In genomic region chr10:86411852-86412550, GRCh38 we compare ENCODE assay signal across 11 cellular contexts. TPM values are rescaled to one million over a fixed set of nuclear protein-coding genes. Genes with fewer than 3 reads are reported as not detected.
A peak's percentile ranks its signal among the peaks of the same experiment; 100 is the strongest.
DNase-seq lines count a peak whose midpoint lies in the region; ATAC-seq, FAIRE-seq and TF ChIP-seq lines count a peak whose summit lies in the region.
"Had no signal": no experiment of that assay in that cellular context is flagged by ENCODE, and none has a peak within 500 bp of the region (broad histone marks: within the 10 kb centered on the region; RNA-seq: fewer than 3 reads in every experiment).

No MANE protein-coding gene starts in this region.

- H3K9me3 ChIP-seq in ascending aorta, result peaks cover 0 to 4% of the 10 kb centered on the region in 2 donors
- H3K9me3 ChIP-seq in psoas muscle, result no peaks in the 10 kb centered on the region

- 82 to 90% (median 89%) methylated on average over 6 of the region's 6 CpGs for WGBS in psoas muscle, 3 donors

- H3K36me3 ChIP-seq in ascending aorta (no peaks in the 10 kb centered on the region), psoas muscle (ENCODE audit: insufficient read depth in 1 of 2, low read depth in 1 of 2) (no peaks in the 10 kb centered on the region)

- H3K27ac ChIP-seq in ascending aorta (peak overlapping the region; percentile 79), psoas muscle (no peak overlapping the region)

- TF ChIP-seq CTCF in ascending aorta (IDR thresholded peaks at IDR 0.05), result no peak
- TF ChIP-seq CTCF in omental fat pad (IDR thresholded peaks at IDR 0.05), result no peak
- no peak for TF ChIP-seq CTCF in psoas muscle (IDR thresholded peaks at IDR 0.05)

- DNase-seq in GM12891 (ENCODE audit: insufficient read length, low spot score) (no peak), ascending aorta (ENCODE audit: low spot score in 2 of 2) (no peak), omental fat pad (ENCODE audit: low spot score) (no peak), GM19240 (ENCODE audit: insufficient read length, low spot score) (no peak), psoas muscle (no peak), urothelium cell line (ENCODE audit: low spot score) (no peak)
- DNase-seq: DMS79 treated with DMSO at 0.1 percent for 48 hours, NCI-H1436 treated with DMSO at 0.1 percent for 48 hours had no signal

- H3K4me1 ChIP-seq in ascending aorta (peaks cover 7 to 27% of the 10 kb centered on the region in 2 donors), psoas muscle (no peaks in the 10 kb centered on the region)

- ATAC-seq in HG03045 (IDR thresholded peaks at IDR 0.05; ENCODE audit: unreplicated experiment), result peak; percentile 18
- peak; percentile 16 for ATAC-seq in omental fat pad (ENCODE audit: low FRiP score)
- ATAC-seq in psoas muscle, result no peak
- ATAC-seq in GM19328 (IDR thresholded peaks at IDR 0.05; ENCODE audit: unreplicated experiment), result no peak

- intact Hi-C loops in ascending aorta (cut with DNase I) (loop anchor here (5.0 kb wide), 1 partner anchor 225 kb away; no protein-coding TSS in a partner anchor), psoas muscle (cut with DNase I) (no loop called here)

- FAIRE-seq in GM12891 (lab: Jason Lieb, UNC) (peak; percentile 45), urothelium cell line (lab: Jason Lieb, UNC) (no peak)

- H3K27me3 ChIP-seq in ascending aorta (no peaks in the 10 kb centered on the region), psoas muscle (ENCODE audit: insufficient read depth in 3 of 3, low read length in 2 of 3) (no peaks in the 10 kb centered on the region)

- H3K4me3 ChIP-seq in ascending aorta (no peak overlapping the region), psoas muscle (no peak overlapping the region)

- TF ChIP-seq POLR2A in GM12891 (IDR thresholded peaks at IDR 0.05; ENCODE audit: low read depth, low read length), result no peak

TF ChIP-seq in GM12891, 5 proteins besides CTCF, POLR2A, EP300 and RAD21:
- TF ChIP-seq POLR2AphosphoS5 (IDR thresholded peaks at IDR 0.05; ENCODE audit: low read depth, low read length) (no peak), POU2F2 (IDR thresholded peaks at IDR 0.05; ENCODE audit: low read depth, low read length) (no peak), TAF1 (IDR thresholded peaks at IDR 0.05; ENCODE audit: low read depth, low read length) (no peak), PAX5 (IDR thresholded peaks at IDR 0.05; ENCODE audit: insufficient read depth, low read length, severe bottlenecking) (no peak)

RNA-seq across cellular contexts. Expression of gene GRID1, which starts 45.4 kb away (rescaled TPM):
- polyA plus RNA-seq in GM12891 (2012; ENCODE audit: low read depth, missing spikeins), result 0.19 TPM
- 1.4 TPM for total RNA-seq in ascending aorta
- total RNA-seq in omental fat pad, result 1 to 10 TPM; 1.5 to 3.5 (median 2.4) TPM
- under 1 TPM; 0.20 to 0.56 (median 0.31) TPM for total RNA-seq in psoas muscle
- polyA plus RNA-seq in psoas muscle, result under 1 TPM; 0.17 to 0.25 (median 0.22) TPM
- total RNA-seq: pulmonary artery endothelial cell had no signal

Comparison
In these comparisons a context has a peak if more than half of its experiments do, and no peak if none do; other contexts are left out.
1. ATAC-seq: peak in HG03045 (single experiment) and omental fat pad (single experiment); none in psoas muscle (0 of 4) and GM19328 (single experiment).